ENCODE assay signal across 22 cellular contexts in the genomic region with DNA sequence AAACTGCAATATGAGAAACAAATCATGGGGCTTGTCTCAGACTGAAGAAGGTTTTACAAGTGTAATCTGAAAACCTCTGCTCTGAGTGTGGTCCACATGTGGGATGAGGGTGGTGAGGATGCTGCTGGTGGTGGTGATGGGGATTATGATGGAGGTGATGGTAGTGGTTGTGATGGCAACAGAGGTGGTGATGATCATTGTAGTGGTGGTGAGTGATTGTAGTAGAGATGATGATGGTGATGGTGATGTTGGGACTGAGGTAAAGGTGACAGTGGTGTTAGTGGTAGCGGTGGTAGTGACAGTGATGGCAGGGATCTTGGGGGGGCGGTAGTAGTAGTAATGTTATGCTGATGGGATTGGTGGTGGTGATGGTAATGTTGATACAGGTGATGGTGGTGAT.
DNase-seq lines count a peak whose midpoint lies in the region; ATAC-seq and TF ChIP-seq lines count a peak whose summit lies in the region.
"Had no signal": no experiment of that assay in that cellular context is flagged by ENCODE, and none has a peak within 500 bp of the region (broad histone marks: within the 10 kb centered on the region; RNA-seq: fewer than 3 reads in every experiment).

No MANE protein-coding gene starts in this region.

- no peaks in the 10 kb centered on the region for H3K9me2 ChIP-seq in hepatocyte (replicated peaks; ENCODE audit: insufficient read depth)

- no peaks in the 10 kb centered on the region for H3K27me3 ChIP-seq in hepatocyte
- H3K27me3 ChIP-seq: BE2C had no signal

- peak; percentile 17 for DNase-seq in activated CD8-positive, alpha-beta T cell treated with anti-CD3 and anti-CD28 coated beads, Interleukin-2, amount 10 ng/mL, durations not matched to agents 7 days and 5 days
- no peak for DNase-seq in activated CD8-positive, alpha-beta T cell treated with anti-CD3 and anti-CD28 coated beads for 36 hours
- DNase-seq in central memory CD8-positive, alpha-beta T cell (ENCODE audit: low spot score in 2 of 2): no peak
- peak in 2 of 3 donors; percentile 5 to 25 for DNase-seq in immature natural killer cell
- peak; percentile 1 for DNase-seq in ureter (ENCODE audit: low spot score)
- DNase-seq in hepatocyte (ENCODE audit: low spot score): no peak
- no peak for DNase-seq in iPS-NIHi11 (ENCODE audit: low spot score)
- no peak for DNase-seq in Ammon's horn (ENCODE audit: low spot score)
- DNase-seq: 8988T; BE2C; CD4-positive, CD25-positive, alpha-beta regulatory T cell; COR-L47; DMS 273 treated with DMSO at 0.1 percent for 48 hours; GDM1; H9; Karpas-422; NCI-H1417 treated with DMSO at 0.1 percent for 48 hours; NCI-H187 treated with DMSO at 0.1 percent for 48 hours; NCI-H226; NCI-H524 treated with DMSO at 0.1 percent for 48 hours; PC-3; RPMI8226 had no signal

- H3K4me3 ChIP-seq in hepatocyte: no peak overlapping the region

- H3K36me3 ChIP-seq in hepatocyte (replicated peaks; ENCODE audit: insufficient read depth, low read depth): no peaks in the 10 kb centered on the region
- H3K36me3 ChIP-seq: BE2C had no signal

- no peak for ATAC-seq in activated CD8-positive, alpha-beta T cell treated with anti-CD3 and anti-CD28 coated beads, Interleukin-2, amount 10 ng/mL, durations not matched to agents 7 days and 5 days
- ATAC-seq in activated CD8-positive, alpha-beta T cell treated with anti-CD3 and anti-CD28 coated beads for 36 hours: no peak
- peak; percentile 24 for ATAC-seq in central memory CD8-positive, alpha-beta T cell (replicated peaks; ENCODE audit: extremely low read depth, poor library complexity, severe bottlenecking)
- ATAC-seq: PC-3 had no signal

- no peaks in the 10 kb centered on the region for H3K79me2 ChIP-seq in hepatocyte

- peaks cover 8% of the 10 kb centered on the region for H3K4me1 ChIP-seq in hepatocyte (ENCODE audit: insufficient read depth)
- H3K4me1 ChIP-seq: BE2C had no signal

- CTCF ChIA-PET in activated CD8-positive, alpha-beta T cell treated with anti-CD3 and anti-CD28 coated beads, Interleukin-2, amount 10 ng/mL, durations not matched to agents 7 days and 5 days (lab: Charles Lee): no interaction called here
- CTCF ChIA-PET in activated CD8-positive, alpha-beta T cell treated with anti-CD3 and anti-CD28 coated beads for 36 hours (lab: Charles Lee): no interaction called here

- no peaks in the 10 kb centered on the region for H3K9me3 Mint-ChIP-seq in activated CD8-positive, alpha-beta T cell treated with anti-CD3 and anti-CD28 coated beads, Interleukin-2, amount 10 ng/mL, durations not matched to agents 7 days and 5 days (ENCODE audit: insufficient read depth)
- no peaks in the 10 kb centered on the region for H3K9me3 Mint-ChIP-seq in activated CD8-positive, alpha-beta T cell treated with anti-CD3 and anti-CD28 coated beads for 36 hours
- no peaks in the 10 kb centered on the region for H3K9me3 Mint-ChIP-seq in central memory CD8-positive, alpha-beta T cell
- H3K9me3 Mint-ChIP-seq in immature natural killer cell: no peaks in the 10 kb centered on the region
- H3K9me3 Mint-ChIP-seq: CD4-positive, CD25-positive, alpha-beta regulatory T cell had no signal

- WGBS in hepatocyte (ENCODE audit: low lambda C conversion rate, missing lambda C conversion rate): 100% methylated on average over 2 of the region's 2 CpGs

- intact Hi-C loops in activated CD8-positive, alpha-beta T cell treated with anti-CD3 and anti-CD28 coated beads for 36 hours (cut with micrococcal nuclease): no loop called here

- POLR2A ChIA-PET in activated CD8-positive, alpha-beta T cell treated with anti-CD3 and anti-CD28 coated beads, Interleukin-2, amount 10 ng/mL, durations not matched to agents 7 days and 5 days (lab: Charles Lee): no interaction called here
- POLR2A ChIA-PET in activated CD8-positive, alpha-beta T cell treated with anti-CD3 and anti-CD28 coated beads for 36 hours (lab: Charles Lee): no interaction called here

- no peak overlapping the region for H3K4me3 Mint-ChIP-seq in activated CD8-positive, alpha-beta T cell treated with anti-CD3 and anti-CD28 coated beads, Interleukin-2, amount 10 ng/mL, durations not matched to agents 7 days and 5 days
- H3K4me3 Mint-ChIP-seq in activated CD8-positive, alpha-beta T cell treated with anti-CD3 and anti-CD28 coated beads for 36 hours: no peak overlapping the region
- no peak overlapping the region for H3K4me3 Mint-ChIP-seq in central memory CD8-positive, alpha-beta T cell
- no peak overlapping the region for H3K4me3 Mint-ChIP-seq in immature natural killer cell
- H3K4me3 Mint-ChIP-seq: CD4-positive, CD25-positive, alpha-beta regulatory T cell; H9 had no signal

- no peak for TF ChIP-seq CTCF in activated CD8-positive, alpha-beta T cell treated with anti-CD3 and anti-CD28 coated beads for 36 hours (IDR thresholded peaks at IDR 0.05)
- no peak for TF ChIP-seq CTCF in hepatocyte (IDR thresholded peaks at IDR 0.05; ENCODE audit: poor library complexity)

- no peaks in the 10 kb centered on the region for H4K20me1 ChIP-seq in hepatocyte (ENCODE audit: insufficient read depth, poor library complexity, severe bottlenecking)

- no peaks in the 10 kb centered on the region for H3K9me3 ChIP-seq in hepatocyte (ENCODE audit: low read depth)
- H3K9me3 ChIP-seq: BE2C had no signal

- no peak overlapping the region for H3K27ac ChIP-seq in hepatocyte

- H3K36me3 Mint-ChIP-seq in activated CD8-positive, alpha-beta T cell treated with anti-CD3 and anti-CD28 coated beads, Interleukin-2, amount 10 ng/mL, durations not matched to agents 7 days and 5 days (ENCODE audit: low read depth): no peaks in the 10 kb centered on the region
- H3K36me3 Mint-ChIP-seq in activated CD8-positive, alpha-beta T cell treated with anti-CD3 and anti-CD28 coated beads for 36 hours (ENCODE audit: low read depth): no peaks in the 10 kb centered on the region
- no peaks in the 10 kb centered on the region for H3K36me3 Mint-ChIP-seq in central memory CD8-positive, alpha-beta T cell (ENCODE audit: insufficient read depth)
- no peaks in the 10 kb centered on the region for H3K36me3 Mint-ChIP-seq in immature natural killer cell
- H3K36me3 Mint-ChIP-seq: CD4-positive, CD25-positive, alpha-beta regulatory T cell had no signal

- no peak overlapping the region for H3K4me2 ChIP-seq in hepatocyte

- no peak overlapping the region for H2AFZ ChIP-seq in hepatocyte

- H3K27me3 Mint-ChIP-seq in activated CD8-positive, alpha-beta T cell treated with anti-CD3 and anti-CD28 coated beads, Interleukin-2, amount 10 ng/mL, durations not matched to agents 7 days and 5 days (ENCODE audit: low read depth): peaks cover 3% of the 10 kb centered on the region
- H3K27me3 Mint-ChIP-seq in activated CD8-positive, alpha-beta T cell treated with anti-CD3 and anti-CD28 coated beads for 36 hours: no peaks in the 10 kb centered on the region
- no peaks in the 10 kb centered on the region for H3K27me3 Mint-ChIP-seq in central memory CD8-positive, alpha-beta T cell
- H3K27me3 Mint-ChIP-seq in immature natural killer cell (ENCODE audit: low read depth in 3 of 3): peaks cover 0 to 5% (median 3%) of the 10 kb centered on the region in 3 donors
- H3K27me3 Mint-ChIP-seq: CD4-positive, CD25-positive, alpha-beta regulatory T cell had no signal

- H3K27ac Mint-ChIP-seq in activated CD8-positive, alpha-beta T cell treated with anti-CD3 and anti-CD28 coated beads, Interleukin-2, amount 10 ng/mL, durations not matched to agents 7 days and 5 days: no peak overlapping the region
- no peak overlapping the region for H3K27ac Mint-ChIP-seq in activated CD8-positive, alpha-beta T cell treated with anti-CD3 and anti-CD28 coated beads for 36 hours
- H3K27ac Mint-ChIP-seq in central memory CD8-positive, alpha-beta T cell (ENCODE audit: low read depth): no peak overlapping the region
- H3K27ac Mint-ChIP-seq in immature natural killer cell: no peak overlapping the region
- H3K27ac Mint-ChIP-seq: CD4-positive, CD25-positive, alpha-beta regulatory T cell; H9 had no signal

- H3K4me1 Mint-ChIP-seq in activated CD8-positive, alpha-beta T cell treated with anti-CD3 and anti-CD28 coated beads, Interleukin-2, amount 10 ng/mL, durations not matched to agents 7 days and 5 days (ENCODE audit: low read depth): peaks cover 12% of the 10 kb centered on the region
- peaks cover 5% of the 10 kb centered on the region for H3K4me1 Mint-ChIP-seq in activated CD8-positive, alpha-beta T cell treated with anti-CD3 and anti-CD28 coated beads for 36 hours (ENCODE audit: low read depth)
- H3K4me1 Mint-ChIP-seq in central memory CD8-positive, alpha-beta T cell: peaks cover 10% of the 10 kb centered on the region
- no peaks in the 10 kb centered on the region for H3K4me1 Mint-ChIP-seq in immature natural killer cell

Comparison
In these comparisons a context has a peak if more than half of its experiments do, and no peak if none do; other contexts are left out.
1. DNase-seq: peak in activated CD8-positive, alpha-beta T cell treated with anti-CD3 and anti-CD28 coated beads, Interleukin-2, amount 10 ng/mL, durations not matched to agents 7 days and 5 days (single experiment), immature natural killer cell (2 of 3) and ureter (single experiment); none in activated CD8-positive, alpha-beta T cell treated with anti-CD3 and anti-CD28 coated beads for 36 hours (single experiment), central memory CD8-positive, alpha-beta T cell (0 of 2), hepatocyte (single experiment), iPS-NIHi11 (single experiment) and Ammon's horn (single experiment).